Comparison of ENCODE assay signal across 8 cellular contexts in the genomic region with DNA sequence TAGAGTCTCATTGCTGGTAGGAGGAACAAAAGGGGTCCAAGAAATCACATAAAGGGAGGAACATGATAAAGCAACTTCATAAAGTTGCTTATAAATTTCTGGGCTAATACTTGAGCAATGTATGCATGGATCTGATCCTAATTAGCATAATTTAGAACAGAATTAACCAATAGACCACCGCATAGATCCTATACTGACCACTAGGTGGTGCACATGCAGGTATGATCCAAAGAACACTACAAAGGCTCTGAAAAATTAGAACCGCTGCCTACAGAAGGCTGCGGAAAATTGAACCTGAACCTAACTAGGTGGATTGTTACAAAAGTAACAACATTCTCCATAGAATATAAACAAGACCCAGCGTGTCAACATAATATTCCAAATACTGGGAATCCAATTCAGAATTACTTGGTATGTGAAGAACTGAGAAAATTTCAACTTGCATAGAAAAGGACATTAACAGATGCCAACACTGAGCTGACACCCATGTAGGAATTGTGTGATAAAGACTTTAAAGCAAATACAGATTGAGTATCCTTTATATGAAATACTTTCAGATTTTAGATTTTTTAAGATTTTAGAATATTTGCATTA. TPM values are rescaled to one million over a fixed set of nuclear protein-coding genes. Genes with fewer than 3 reads are reported as not detected.
DNase-seq lines count a peak whose midpoint lies in the region; ATAC-seq lines count a peak whose summit lies in the region.

No MANE protein-coding gene starts in this region.

- peaks cover 24% of the 10 kb centered on the region for H3K36me3 Mint-ChIP-seq in activated CD4-positive, alpha-beta T cell treated with anti-CD3 and anti-CD28 coated beads, Interleukin-2, amount 10 ng/mL, durations not matched to agents 7 days and 5 days (ENCODE audit: low read depth)

- no peak overlapping the region for H3K27ac Mint-ChIP-seq in activated CD4-positive, alpha-beta T cell treated with anti-CD3 and anti-CD28 coated beads, Interleukin-2, amount 10 ng/mL, durations not matched to agents 7 days and 5 days

- H3K9ac ChIP-seq in GM23248 = no peak overlapping the region

- no peaks in the 10 kb centered on the region for H3F3A ChIP-seq in GM23248 (ENCODE audit: insufficient read depth)

- H4K20me1 ChIP-seq in GM23248 (ENCODE audit: insufficient read depth) = no peaks in the 10 kb centered on the region

- no peak overlapping the region for H2AFZ ChIP-seq in GM23248

- CTCF ChIA-PET in activated CD4-positive, alpha-beta T cell treated with anti-CD3 and anti-CD28 coated beads, Interleukin-2, amount 10 ng/mL, durations not matched to agents 7 days and 5 days (lab: Charles Lee) = interaction anchor here (0.6 to 1.4 kb wide), 4 partner anchors 8 to 312 kb away, joined by 3 to 4 read pairs (median 3); no protein-coding TSS in a partner anchor

- in situ Hi-C loops in GM23248 (cut with MboI) = no loop called here

- H3K27me3 ChIP-seq in GM23248 (replicated peaks; ENCODE audit: insufficient read depth) = no peaks in the 10 kb centered on the region

- no peak overlapping the region for H3K4me3 ChIP-seq in GM23248

- no peak overlapping the region for H3K4me2 ChIP-seq in GM23248 (ENCODE audit: unreplicated experiment)

- H3K4me1 ChIP-seq in GM23248 (ENCODE audit: insufficient read depth) = no peaks in the 10 kb centered on the region

- H3K9me3 Mint-ChIP-seq in activated CD4-positive, alpha-beta T cell treated with anti-CD3 and anti-CD28 coated beads, Interleukin-2, amount 10 ng/mL, durations not matched to agents 7 days and 5 days = no peaks in the 10 kb centered on the region

- no peaks in the 10 kb centered on the region for H3K9me2 ChIP-seq in GM23248 (ENCODE audit: insufficient read depth)

- no peaks in the 10 kb centered on the region for H3K79me2 ChIP-seq in GM23248 (ENCODE audit: insufficient read depth)

- H3K4me1 Mint-ChIP-seq in activated CD4-positive, alpha-beta T cell treated with anti-CD3 and anti-CD28 coated beads, Interleukin-2, amount 10 ng/mL, durations not matched to agents 7 days and 5 days = peaks cover 2% of the 10 kb centered on the region

- POLR2A ChIA-PET in activated CD4-positive, alpha-beta T cell treated with anti-CD3 and anti-CD28 coated beads, Interleukin-2, amount 10 ng/mL, durations not matched to agents 7 days and 5 days (lab: Charles Lee) = no interaction called here

- no peak overlapping the region for H3K4me3 Mint-ChIP-seq in activated CD4-positive, alpha-beta T cell treated with anti-CD3 and anti-CD28 coated beads, Interleukin-2, amount 10 ng/mL, durations not matched to agents 7 days and 5 days

- H3K9me3 ChIP-seq in GM23248 (ENCODE audit: low read depth) = no peaks in the 10 kb centered on the region

- 15% methylated on average over 4 of the region's 4 CpGs for WGBS in GM23248 (ENCODE audit: low coverage in 1 of 2, low lambda C conversion rate in 2 of 2, missing lambda C conversion rate in 2 of 2), 2 experiments

- ATAC-seq in GM18520 (IDR thresholded peaks at IDR 0.05; ENCODE audit: unreplicated experiment) = no peak

- DNase-seq in activated CD4-positive, alpha-beta T cell treated with anti-CD3 and anti-CD28 coated beads, Interleukin-2, amount 10 ng/mL, durations not matched to agents 7 days and 5 days = peak; percentile 37
- DNase-seq in activated CD4-positive, alpha-beta T cell treated with anti-CD3 and anti-CD28 coated beads for 48 hours = no peak
- peak; percentile 49 for DNase-seq in GM23248
- peak; percentile 2 for DNase-seq in NCI-H748 treated with DMSO at 0.1 percent for 48 hours (lab: John Stamatoyannopoulos, UW)
- DNase-seq in central memory CD4-positive, alpha-beta T cell = peak; percentile 35
- peak; percentile 1 for DNase-seq in midbrain (lab: John Stamatoyannopoulos, UW)
- no peak for DNase-seq in Ammon's horn (ENCODE audit: low spot score)

- H3K27ac ChIP-seq in GM23248 = no peak overlapping the region

- H3K27me3 Mint-ChIP-seq in activated CD4-positive, alpha-beta T cell treated with anti-CD3 and anti-CD28 coated beads, Interleukin-2, amount 10 ng/mL, durations not matched to agents 7 days and 5 days = no peaks in the 10 kb centered on the region

- H3K36me3 ChIP-seq in GM23248 (ENCODE audit: low read depth) = no peaks in the 10 kb centered on the region

RNA-seq across cellular contexts. Expression of a gene that starts 23.3 kb away (rescaled TPM):
- 10 to 100 TPM; 28.2 to 30.6 TPM for total RNA-seq in activated CD4-positive, alpha-beta T cell treated with anti-CD3 and anti-CD28 coated beads, Interleukin-2, amount 10 ng/mL, durations not matched to agents 7 days and 5 days
- total RNA-seq in GM23248 (2014; rRNA removed; shearing (Covaris generic)) = 8.1 and 10.4 TPM in 2 replicates
- 27.1 and 27.7 TPM in 2 replicates for polyA plus RNA-seq in GM23248 (2016; fragmentation: Nextera tagmentation; extraction: Ambion mirVana)

RNA-seq across cellular contexts. Expression of a gene that starts 23.6 kb away (rescaled TPM):
- 1 to 10 TPM; 4.7 to 5.6 TPM for total RNA-seq in activated CD4-positive, alpha-beta T cell treated with anti-CD3 and anti-CD28 coated beads, Interleukin-2, amount 10 ng/mL, durations not matched to agents 7 days and 5 days
- total RNA-seq in GM23248 (2014; rRNA removed; shearing (Covaris generic)) = 11.8 and 19.7 TPM in 2 replicates
- 20.1 and 20.2 TPM in 2 replicates for polyA plus RNA-seq in GM23248 (2016; fragmentation: Nextera tagmentation; extraction: Ambion mirVana)

RNA-seq across cellular contexts. Expression of a gene that starts 23.6 kb away (rescaled TPM):
- 10 to 100 TPM; 18.1 to 19.6 TPM for total RNA-seq in activated CD4-positive, alpha-beta T cell treated with anti-CD3 and anti-CD28 coated beads, Interleukin-2, amount 10 ng/mL, durations not matched to agents 7 days and 5 days
- total RNA-seq in GM23248 (2014; rRNA removed; shearing (Covaris generic)) = 1.8 and 6.3 TPM in 2 replicates
- polyA plus RNA-seq in GM23248 (2016; fragmentation: Nextera tagmentation; extraction: Ambion mirVana) = 23.5 and 25.8 TPM in 2 replicates

Comparison
In these comparisons a context has a peak if more than half of its experiments do, and no peak if none do; other contexts are left out.
1. DNase-seq: peak in activated CD4-positive, alpha-beta T cell treated with anti-CD3 and anti-CD28 coated beads, Interleukin-2, amount 10 ng/mL, durations not matched to agents 7 days and 5 days (single experiment), GM23248 (single experiment), NCI-H748 treated with DMSO at 0.1 percent for 48 hours (single experiment), central memory CD4-positive, alpha-beta T cell (single experiment) and midbrain (single experiment); none in activated CD4-positive, alpha-beta T cell treated with anti-CD3 and anti-CD28 coated beads for 48 hours (single experiment) and Ammon's horn (single experiment).